Comparison of ENCODE assay signal across 8 cellular contexts in genomic region chr2:218404351-218405145, GRCh38. TPM values are rescaled to one million over a fixed set of nuclear protein-coding genes. Genes with fewer than 3 reads are reported as not detected.
DNase-seq lines count a peak whose midpoint lies in the region; ATAC-seq and TF ChIP-seq lines count a peak whose summit lies in the region.
"Had no signal": no experiment of that assay in that cellular context is flagged by ENCODE, and none has a peak within 500 bp of the region (broad histone marks: within the 10 kb centered on the region; RNA-seq: fewer than 3 reads in every experiment).

No MANE protein-coding gene starts in this region.

- peaks cover 39% of the 10 kb centered on the region for H3K4me1 Mint-ChIP-seq in activated naive CD8-positive, alpha-beta T cell treated with anti-CD3 and anti-CD28 coated beads, Interleukin-2, amount 10 ng/mL, durations not matched to agents 7 days and 5 days

- H3K9me3 ChIP-seq in HUES64 (ENCODE audit: insufficient read depth, low read depth, low read length) (no peaks in the 10 kb centered on the region), suprapubic skin (no peaks in the 10 kb centered on the region)

- H3K27ac ChIP-seq in HUES64 (ENCODE audit: low read depth, low read length), result peak overlapping the region; percentile 96
- H3K27ac ChIP-seq in mesendoderm (ENCODE audit: low read depth, low read length), result no peak overlapping the region
- H3K27ac ChIP-seq in suprapubic skin, result peak overlapping the region; percentile 76

- H3K79me1 ChIP-seq in mesendoderm (ENCODE audit: low read length), result peaks cover 5% of the 10 kb centered on the region

- H3K23ac ChIP-seq in mesendoderm (ENCODE audit: low read length), result no peak overlapping the region

- H3K4me2 ChIP-seq in mesendoderm (ENCODE audit: low read length), result no peak overlapping the region

- peak overlapping the region; percentile 64 for H3K27ac Mint-ChIP-seq in activated naive CD8-positive, alpha-beta T cell treated with anti-CD3 and anti-CD28 coated beads, Interleukin-2, amount 10 ng/mL, durations not matched to agents 7 days and 5 days

- H3K79me2 ChIP-seq in mesendoderm (ENCODE audit: control insufficient read depth, insufficient read depth, low read length), result peaks cover 5% of the 10 kb centered on the region

- POLR2A ChIA-PET in activated naive CD8-positive, alpha-beta T cell treated with anti-CD3 and anti-CD28 coated beads, Interleukin-2, amount 10 ng/mL, durations not matched to agents 7 days and 5 days (lab: Charles Lee), result interaction anchor here (1.5 to 4.2 kb wide), 3 partner anchors 8 to 134 kb away, joined by 6 to 30 read pairs (median 8); partner anchors contain the start of genes AAMP and PNKD

- H3K36me3 ChIP-seq in HUES64 (ENCODE audit: insufficient read depth, low read length) (peaks cover 13% of the 10 kb centered on the region; the same call in 1 of the 2 replicates), mesendoderm (ENCODE audit: control insufficient read depth, insufficient read depth, low read length) (peaks cover 2% of the 10 kb centered on the region), suprapubic skin (peaks cover 32% of the 10 kb centered on the region)

- TF ChIP-seq EP300 in suprapubic skin (IDR thresholded peaks at IDR 0.05), result no peak

- no peak overlapping the region for H3K18ac ChIP-seq in mesendoderm (ENCODE audit: low read length)

- peaks cover 2% of the 10 kb centered on the region for H3K27me3 Mint-ChIP-seq in activated naive CD8-positive, alpha-beta T cell treated with anti-CD3 and anti-CD28 coated beads, Interleukin-2, amount 10 ng/mL, durations not matched to agents 7 days and 5 days

- H3K4me1 ChIP-seq in HUES64 (ENCODE audit: insufficient read depth, low read length) (peaks cover 22% of the 10 kb centered on the region), mesendoderm (ENCODE audit: control insufficient read depth, low read depth, low read length) (peaks cover 13% of the 10 kb centered on the region), suprapubic skin (peaks cover 69% of the 10 kb centered on the region)

- no peak for ATAC-seq in activated naive CD8-positive, alpha-beta T cell treated with anti-CD3 and anti-CD28 coated beads, Interleukin-2, amount 10 ng/mL, durations not matched to agents 7 days and 5 days (ENCODE audit: low read depth)
- ATAC-seq in GM18868 (IDR thresholded peaks at IDR 0.05; ENCODE audit: unreplicated experiment), result no peak

- no peak overlapping the region for H4K8ac ChIP-seq in mesendoderm (ENCODE audit: low read depth, low read length)

- no peak for TF ChIP-seq CTCF in suprapubic skin (IDR thresholded peaks at IDR 0.05)

- H4K5ac ChIP-seq in mesendoderm (ENCODE audit: low read length), result no peak overlapping the region

- H3K4me3 Mint-ChIP-seq in activated naive CD8-positive, alpha-beta T cell treated with anti-CD3 and anti-CD28 coated beads, Interleukin-2, amount 10 ng/mL, durations not matched to agents 7 days and 5 days, result peak overlapping the region; percentile 19

- H3K4me3 ChIP-seq in HUES64 (ENCODE audit: low read length) (no peak overlapping the region), mesendoderm (ENCODE audit: low read length) (no peak overlapping the region), suprapubic skin (no peak overlapping the region)

- H3K9ac ChIP-seq in HUES64 (ENCODE audit: low read depth, low read length), result no peak overlapping the region
- peak overlapping the region; percentile 79 for H3K9ac ChIP-seq in mesendoderm (ENCODE audit: low read length)

- H2AK5ac ChIP-seq in mesendoderm (ENCODE audit: low read length), result no peak overlapping the region

- no peak overlapping the region for H3K4ac ChIP-seq in mesendoderm (ENCODE audit: low read depth, low read length)

- peaks cover under 1% of the 10 kb centered on the region for H3K27me3 ChIP-seq in HUES64 (ENCODE audit: insufficient read depth, low read length)
- no peaks in the 10 kb centered on the region for H3K27me3 ChIP-seq in mesendoderm (ENCODE audit: insufficient read depth, low read length, poor library complexity)
- no peaks in the 10 kb centered on the region for H3K27me3 ChIP-seq in suprapubic skin

- peak overlapping the region; percentile 15 for H3K56ac ChIP-seq in mesendoderm (ENCODE audit: low read length)

- H2BK5ac ChIP-seq in mesendoderm (ENCODE audit: low read length), result no peak overlapping the region

- no peak overlapping the region for H2BK120ac ChIP-seq in mesendoderm (ENCODE audit: low read depth, low read length)

- DNase-seq in activated naive CD8-positive, alpha-beta T cell treated with anti-CD3 and anti-CD28 coated beads, Interleukin-2, amount 10 ng/mL, durations not matched to agents 7 days and 5 days, result no peak
- DNase-seq in mesendoderm, result no peak
- DNase-seq in suprapubic skin (ENCODE audit: low spot score in 2 of 2), result no peak
- no peak for DNase-seq in NCI-H1105 (lab: John Stamatoyannopoulos, UW)
- DNase-seq in A172 (ENCODE audit: low spot score), result no peak
- DNase-seq: activated CD4-positive, alpha-beta T cell treated with anti-CD3 and anti-CD28 coated beads for 4 hours had no signal

- 89% methylated on average over 18 of the region's 18 CpGs for WGBS in HUES64
- no CpG with 5 or more reads among the region's 18 CpGs for WGBS in mesendoderm (ENCODE audit: extremely low coverage, insufficient coverage, low lambda C conversion rate)
- WGBS in suprapubic skin, result 46% methylated on average over 11 of the region's 18 CpGs

- peaks cover 6% of the 10 kb centered on the region for H3K36me3 Mint-ChIP-seq in activated naive CD8-positive, alpha-beta T cell treated with anti-CD3 and anti-CD28 coated beads, Interleukin-2, amount 10 ng/mL, durations not matched to agents 7 days and 5 days

- TF ChIP-seq POLR2A in suprapubic skin (IDR thresholded peaks at IDR 0.05), result no peak

- no peak overlapping the region for H2BK15ac ChIP-seq in mesendoderm (replicated peaks; ENCODE audit: low read depth)

- H3K9me3 Mint-ChIP-seq in activated naive CD8-positive, alpha-beta T cell treated with anti-CD3 and anti-CD28 coated beads, Interleukin-2, amount 10 ng/mL, durations not matched to agents 7 days and 5 days, result no peaks in the 10 kb centered on the region

RNA-seq across cellular contexts. Expression of gene CTDSP1, which starts 4.9 kb away (rescaled TPM):
- polyA plus RNA-seq in HUES64 (2013, experiment 1 of 2), result 19.3 TPM
- polyA plus RNA-seq in HUES64 (2013, experiment 2 of 2), result 21.4 TPM
- 100 to 1,000 TPM; 169 to 174 TPM for total RNA-seq in activated naive CD8-positive, alpha-beta T cell treated with anti-CD3 and anti-CD28 coated beads, Interleukin-2, amount 10 ng/mL, durations not matched to agents 7 days and 5 days
- 13.1 TPM for polyA plus RNA-seq in mesendoderm (2013, experiment 1 of 2)
- 12.7 TPM for polyA plus RNA-seq in mesendoderm (2013, experiment 2 of 2)
- 100 to 1,000 TPM in 2 of 4 donors, 10 to 100 TPM in 2; 70.3 to 140 (median 99.5) TPM for total RNA-seq in suprapubic skin
- 44.9 and 65.3 TPM in 2 replicates for total RNA-seq in A172 (2014; rRNA removed; shearing (Covaris generic))

RNA-seq across cellular contexts. Expression of gene VIL1, which starts 14.4 kb away (rescaled TPM):
- polyA plus RNA-seq in HUES64 (2013, experiment 1 of 2), result 8.5 TPM
- 6.3 TPM for polyA plus RNA-seq in HUES64 (2013, experiment 2 of 2)
- not detected for total RNA-seq in activated naive CD8-positive, alpha-beta T cell treated with anti-CD3 and anti-CD28 coated beads, Interleukin-2, amount 10 ng/mL, durations not matched to agents 7 days and 5 days
- 6.1 TPM for polyA plus RNA-seq in mesendoderm (2013, experiment 1 of 2)
- 6.5 TPM for polyA plus RNA-seq in mesendoderm (2013, experiment 2 of 2)
- 1 to 10 TPM in 2 of 4 donors, under 1 TPM in 2; 0.21 to 3.3 (median 1.1) TPM for total RNA-seq in suprapubic skin
- total RNA-seq in A172 (2014; rRNA removed; shearing (Covaris generic)), result not detected in 2 replicates

RNA-seq across cellular contexts. Expression of gene SLC11A1, which starts 22.5 kb away (rescaled TPM):
- polyA plus RNA-seq in HUES64 (2013, experiment 1 of 2), result not detected
- not detected for polyA plus RNA-seq in HUES64 (2013, experiment 2 of 2)
- total RNA-seq in activated naive CD8-positive, alpha-beta T cell treated with anti-CD3 and anti-CD28 coated beads, Interleukin-2, amount 10 ng/mL, durations not matched to agents 7 days and 5 days, result 1 to 10 TPM; 1.6 to 1.7 TPM
- polyA plus RNA-seq in mesendoderm (2013, experiment 1 of 2), result 0.04 TPM
- 0.04 TPM for polyA plus RNA-seq in mesendoderm (2013, experiment 2 of 2)
- 10 to 100 TPM in 2 of 4 donors, 1 to 10 TPM in 1, under 1 TPM in 1; 0.78 to 16.1 (median 7.6) TPM for total RNA-seq in suprapubic skin
- 0.19 TPM in 1 of 2 replicates, not detected in the other for total RNA-seq in A172 (2014; rRNA removed; shearing (Covaris generic))

RNA-seq across cellular contexts. Expression of gene CATIP, which starts 47.9 kb away (rescaled TPM):
- not detected for polyA plus RNA-seq in HUES64 (2013, experiment 1 of 2)
- polyA plus RNA-seq in HUES64 (2013, experiment 2 of 2), result not detected
- total RNA-seq in activated naive CD8-positive, alpha-beta T cell treated with anti-CD3 and anti-CD28 coated beads, Interleukin-2, amount 10 ng/mL, durations not matched to agents 7 days and 5 days, result not detected
- polyA plus RNA-seq in mesendoderm (2013, experiment 1 of 2), result not detected
- not detected for polyA plus RNA-seq in mesendoderm (2013, experiment 2 of 2)
- total RNA-seq in suprapubic skin, result not detected
- total RNA-seq in A172 (2014; rRNA removed; shearing (Covaris generic)), result not detected in 2 replicates
